1 cellular context compared by ENCODE assay signal in genomic region chr19:21335721-21336120, GRCh38.
TF ChIP-seq lines count a peak whose summit lies in the region.

No MANE protein-coding gene starts in this region.

TF ChIP-seq in HepG2, 621 proteins besides CTCF, POLR2A, EP300 and RAD21 (continued from another document):
- TF ChIP-seq SIN3A (IDR thresholded peaks at IDR 0.05; ENCODE audit: borderline replicate concordance, low read depth, low read length) = no peak
- no peak for TF ChIP-seq KDM6A (CRISPR knock-in tag; IDR thresholded peaks at IDR 0.05; ENCODE audit: low read depth)
- TF ChIP-seq SRSF4 (IDR thresholded peaks at IDR 0.05; ENCODE audit: low read depth, low read length, poor library complexity, severe bottlenecking) = no peak
- TF ChIP-seq FOXK2 (IDR thresholded peaks at IDR 0.05) = no peak
- no peak for TF ChIP-seq TFDP2 (CRISPR knock-in tag; IDR thresholded peaks at IDR 0.05)
- TF ChIP-seq SETDB1 (CRISPR knock-in tag; IDR thresholded peaks at IDR 0.05; ENCODE audit: borderline replicate concordance) = 0 out of 2 replicates have a peak, but pooled peaks have one; percentile 61
- peak; percentile 94; the same call in 1 of the 2 replicates for TF ChIP-seq ZNF562 (CRISPR knock-in tag; IDR thresholded peaks at IDR 0.05; ENCODE audit: borderline replicate concordance)
- no peak for TF ChIP-seq ISX (CRISPR knock-in tag; conservative IDR thresholded peaks at IDR 0.05)
- TF ChIP-seq ARID5B (CRISPR knock-in tag; IDR thresholded peaks at IDR 0.05) = no peak
